Comparison of ENCODE assay signal across 8 cellular contexts in the genomic region with DNA sequence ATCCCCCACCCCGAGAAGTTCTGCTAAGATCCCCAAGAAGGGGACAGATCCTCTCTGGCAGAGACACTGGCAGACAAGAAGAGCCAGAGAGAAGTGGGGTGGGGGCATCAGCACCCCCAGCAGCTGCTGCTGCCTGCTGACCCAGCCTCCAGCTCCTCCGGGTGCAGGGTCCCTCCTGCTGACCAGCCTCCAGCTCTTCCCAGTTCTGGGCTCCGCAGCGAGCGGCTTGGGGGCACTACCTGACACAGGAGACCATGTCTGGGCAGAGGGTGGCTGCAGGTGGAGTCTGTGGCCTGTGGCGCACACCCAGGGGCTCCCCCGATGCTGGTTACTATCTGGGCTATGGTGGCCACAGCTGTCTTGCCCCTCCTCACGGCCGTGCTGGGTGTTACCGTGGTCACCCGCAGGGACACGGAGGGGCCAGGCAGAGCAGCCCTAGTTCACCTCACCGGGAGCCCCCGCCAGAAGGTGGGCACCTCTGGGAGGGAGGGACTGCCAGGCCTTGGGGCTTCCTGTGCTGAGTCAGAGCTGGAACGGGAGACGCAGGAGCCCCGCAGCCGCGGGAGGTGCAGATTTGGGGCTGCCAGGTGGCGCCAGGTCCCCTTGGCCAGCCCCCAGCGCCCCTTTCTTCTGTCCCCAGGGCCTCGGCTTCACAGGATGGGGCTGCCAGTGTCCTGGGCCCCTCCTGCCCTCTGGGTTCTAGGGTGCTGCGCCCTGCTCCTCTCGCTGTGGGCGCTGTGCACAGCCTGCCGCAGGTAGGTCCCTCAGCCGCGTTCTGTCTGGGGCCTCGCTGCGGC. TPM values are rescaled to one million over a fixed set of nuclear protein-coding genes. Genes with fewer than 3 reads are reported as not detected.
DNase-seq lines count a peak whose midpoint lies in the region; ATAC-seq and TF ChIP-seq lines count a peak whose summit lies in the region.

No MANE protein-coding gene starts in this region.

- in situ Hi-C loops in IMR-90 (cut with MboI; ENCODE audit: low sequenced_read_pairs): no loop called here

- H4K20me1 ChIP-seq in BLaER1 treated with 17β-estradiol and CSF1 and Interleukin-3, amounts not matched to agents 10 nM and 100 nM: peaks cover 39 to 88% (median 70%) of the 10 kb centered on the region in 11 experiments
- peaks cover 36% of the 10 kb centered on the region for H4K20me1 ChIP-seq in IMR-90 (ENCODE audit: insufficient read depth, low read length)

- peaks cover 54 to 90% (median 87%) of the 10 kb centered on the region in 10 experiments for H3K4me1 ChIP-seq in BLaER1 treated with 17β-estradiol and CSF1 and Interleukin-3, amounts not matched to agents 10 nM and 100 nM
- H3K4me1 ChIP-seq in IMR-90 (ENCODE audit: control insufficient read depth, insufficient read depth, low read length): peaks cover 10% of the 10 kb centered on the region

- peaks cover 8% of the 10 kb centered on the region for H3K9me1 ChIP-seq in IMR-90 (ENCODE audit: insufficient read depth, low read length)

- no peak overlapping the region for H2AK5ac ChIP-seq in IMR-90 (ENCODE audit: low read depth, low read length)

- DNase-seq in IMR-90 (no peak), activated T-helper 1 cell treated with Interleukin-2 at 50 U/mL for 16 hours (ENCODE audit: low read depth) (peak; percentile 52), memory B cell (ENCODE audit: low spot score in 2 of 2) (peak; percentile 38 to 54), SKM-1 (lab: John Stamatoyannopoulos, UW; ENCODE audit: unreplicated experiment) (no peak), CD1c-positive myeloid dendritic cell (ENCODE audit: extremely low spot score) (no peak)

- CTCF ChIA-PET in IMR-90 (lab: Yijun Ruan, JAX): no interaction called here

- H2BK120ac ChIP-seq in IMR-90 (ENCODE audit: low read depth, low read length): no peak overlapping the region

- H2BK5ac ChIP-seq in IMR-90 (ENCODE audit: low read depth, low read length, poor library complexity, severe bottlenecking): no peak overlapping the region

- H2BK15ac ChIP-seq in IMR-90 (ENCODE audit: low read depth, low read length): no peak overlapping the region

- no peak for TF ChIP-seq POLR2A in IMR-90 (IDR thresholded peaks at IDR 0.05; ENCODE audit: low read depth, low read length)

- dilution Hi-C loops in IMR-90 (cut with HindIII; ENCODE audit: low sequenced_read_pairs, unreplicated experiment): no loop called here

- H2AK9ac ChIP-seq in IMR-90 (replicated peaks; ENCODE audit: low read depth, low read length, poor library complexity): peak overlapping the region; percentile 72

- no peak overlapping the region for H3K23ac ChIP-seq in IMR-90 (ENCODE audit: low read depth, low read length)

- no peak overlapping the region for H4K91ac ChIP-seq in IMR-90 (ENCODE audit: insufficient read depth, low read depth, low read length)

- intact Hi-C loops in IMR-90 (cut with micrococcal nuclease): no loop called here

- no peaks in the 10 kb centered on the region for H3K27me3 Mint-ChIP-seq in memory B cell

- peak overlapping the region; percentile 86 for H3K4me3 Mint-ChIP-seq in memory B cell

- no peaks in the 10 kb centered on the region for H3K9me3 Mint-ChIP-seq in memory B cell

- peaks cover 13 to 32% of the 10 kb centered on the region in 2 experiments; a peak in 3 of 4 replicates for H3K79me1 ChIP-seq in IMR-90 (ENCODE audit: low read depth in 1 of 2, low read length in 2 of 2)

- peak overlapping the region in 9 of 10 experiments; percentile 26 to 74 (median 52); a peak in 15 of 20 replicates for H3K4me3 ChIP-seq in BLaER1 treated with 17β-estradiol and CSF1 and Interleukin-3, amounts not matched to agents 10 nM and 100 nM
- no peak overlapping the region for H3K4me3 ChIP-seq in IMR-90 (ENCODE audit: insufficient read depth, low read depth, low read length)

- H3K9ac ChIP-seq in BLaER1 treated with 17β-estradiol and CSF1 and Interleukin-3, amounts not matched to agents 10 nM and 100 nM: peak overlapping the region in 9 of 11 experiments; percentile 21 to 90 (median 54); a peak in 15 of 22 replicates
- H3K9ac ChIP-seq in IMR-90 (ENCODE audit: low read depth, low read length): no peak overlapping the region

- H2BK20ac ChIP-seq in IMR-90 (ENCODE audit: low read depth, low read length): no peak overlapping the region

- POLR2A ChIA-PET in IMR-90 (lab: Charles Lee; ENCODE audit: unreplicated experiment): no interaction called here

- ATAC-seq in IMR-90 (ENCODE audit: low read depth) (no peak), memory B cell (ENCODE audit: low read depth) (peak; percentile 46), GM21786 (IDR thresholded peaks at IDR 0.05; ENCODE audit: unreplicated experiment) (no peak), GM18498 (IDR thresholded peaks at IDR 0.05; ENCODE audit: unreplicated experiment) (no peak)

- H3K27ac ChIP-seq in BLaER1 treated with 17β-estradiol and CSF1 and Interleukin-3, amounts not matched to agents 10 nM and 100 nM: peak overlapping the region in 7 of 11 experiments; percentile 7 to 79 (median 74); a peak in 13 of 22 replicates
- no peak overlapping the region for H3K27ac ChIP-seq in IMR-90 (ENCODE audit: insufficient read depth, low read length)

- peaks cover 29 to 45% (median 36%) of the 10 kb centered on the region in 11 experiments for H3K36me3 ChIP-seq in BLaER1 treated with 17β-estradiol and CSF1 and Interleukin-3, amounts not matched to agents 10 nM and 100 nM
- peaks cover 39% of the 10 kb centered on the region for H3K36me3 ChIP-seq in IMR-90 (ENCODE audit: control insufficient read depth, insufficient read depth, low read length)

- no peak overlapping the region for H3K56ac ChIP-seq in IMR-90 (ENCODE audit: extremely low read depth, insufficient read depth, low read length)

- H3K4me1 Mint-ChIP-seq in memory B cell: peaks cover 10% of the 10 kb centered on the region

- peak overlapping the region; percentile 95 to 100 (median 99) for H3K4me2 ChIP-seq in BLaER1 treated with 17β-estradiol and CSF1 and Interleukin-3, amounts not matched to agents 10 nM and 100 nM
- H3K4me2 ChIP-seq in IMR-90 (ENCODE audit: low read depth, low read length): no peak overlapping the region

- no peak overlapping the region for H4K8ac ChIP-seq in IMR-90 (ENCODE audit: low read depth in 2 of 2, low read length in 2 of 2)

- no peak overlapping the region for H4K5ac ChIP-seq in IMR-90 (ENCODE audit: low read depth, low read length)

- peaks cover 0 to 27% (median 0%) of the 10 kb centered on the region in 11 experiments; a peak in 7 of 22 replicates for H3K27me3 ChIP-seq in BLaER1 treated with 17β-estradiol and CSF1 and Interleukin-3, amounts not matched to agents 10 nM and 100 nM
- no peaks in the 10 kb centered on the region for H3K27me3 ChIP-seq in IMR-90 (ENCODE audit: control insufficient read depth, insufficient read depth, low read length)

- no peak for TF ChIP-seq RAD21 in IMR-90 (IDR thresholded peaks at IDR 0.05; ENCODE audit: low read length)

- peak overlapping the region; percentile 58 for H2AFZ ChIP-seq in IMR-90 (replicated peaks; ENCODE audit: low read length, poor library complexity)

- H3K9me3 ChIP-seq in BLaER1 treated with 17β-estradiol and CSF1 and Interleukin-3, amounts not matched to agents 10 nM and 100 nM (replicated peaks in 1 of 11): no peaks in the 10 kb centered on the region
- H3K9me3 ChIP-seq in IMR-90 (ENCODE audit: control insufficient read depth, insufficient read depth, low read length): no peaks in the 10 kb centered on the region

- WGBS in IMR-90 (ENCODE audit: extremely low coverage in 2 of 2, insufficient read length in 1 of 2), 2 experiments: 65% methylated on average over 18 of the region's 30 CpGs; no CpG with 5 or more reads in 1 of the 2 experiments

- H3K36me3 Mint-ChIP-seq in memory B cell: peaks cover 9% of the 10 kb centered on the region

- no peak overlapping the region for H3K14ac ChIP-seq in IMR-90 (replicated peaks; ENCODE audit: low read depth, low read length)

- peak overlapping the region; percentile 13 for H3K27ac Mint-ChIP-seq in memory B cell

- no TSS peak for BruUV-seq in IMR-90 (replicated peaks; lab: Mats Ljungman, UMichigan)

- H3K4ac ChIP-seq in IMR-90 (ENCODE audit: low read depth, low read length): no peak overlapping the region

- TF ChIP-seq CTCF in IMR-90 (conservative IDR thresholded peaks at IDR 0.05; ENCODE audit: low read depth, low read length): no peak

- H3K18ac ChIP-seq in IMR-90 (ENCODE audit: low read depth, low read length): no peak overlapping the region

TF ChIP-seq in IMR-90, 13 proteins besides CTCF, POLR2A, EP300 and RAD21 (continues in another document):
- TF ChIP-seq FOS (IDR thresholded peaks at IDR 0.05; ENCODE audit: low read depth, low read length): no peak
- no peak for TF ChIP-seq RCOR1 (IDR thresholded peaks at IDR 0.05; ENCODE audit: insufficient replicate concordance, low read length)
- TF ChIP-seq SMC3 (IDR thresholded peaks at IDR 0.05; ENCODE audit: low read depth, low read length): no peak
- TF ChIP-seq CHD1 (IDR thresholded peaks at IDR 0.05; ENCODE audit: low read depth, low read length): no peak
- TF ChIP-seq NFE2L2 (IDR thresholded peaks at IDR 0.05; ENCODE audit: low read depth, low read length): no peak
- TF ChIP-seq MAZ (IDR thresholded peaks at IDR 0.05; ENCODE audit: borderline replicate concordance, low read depth, low read length): no peak
- TF ChIP-seq MXI1 (IDR thresholded peaks at IDR 0.05; ENCODE audit: borderline replicate concordance, low read depth, low read length): no peak

RNA-seq across cellular contexts. Expression of a gene that starts 0.6 kb away (rescaled TPM):
- total RNA-seq in IMR-90 (2012; rRNA removed): 0.28 and 0.36 TPM in 2 replicates
- polyA plus RNA-seq in IMR-90 (2012; rRNA removed): 7.8 and 11.9 TPM in 2 replicates
- 3.9 and 6.3 TPM in 2 replicates for polyA plus RNA-seq in IMR-90 (2012; cell fraction: cytosol; rRNA removed)
- polyA plus RNA-seq in IMR-90 (2012; cell fraction: nucleus; rRNA removed; ENCODE audit: low replicate concordance): 79.5 and 363 TPM in 2 replicates

RNA-seq across cellular contexts. Expression of a gene that starts 2.5 kb away (rescaled TPM):
- total RNA-seq in IMR-90 (2012; rRNA removed): 5.0 and 8.1 TPM in 2 replicates
- 50.3 and 71.4 TPM in 2 replicates for polyA plus RNA-seq in IMR-90 (2012; rRNA removed)
- polyA plus RNA-seq in IMR-90 (2012; cell fraction: cytosol; rRNA removed): 56.6 and 65.4 TPM in 2 replicates
- polyA plus RNA-seq in IMR-90 (2012; cell fraction: nucleus; rRNA removed; ENCODE audit: low replicate concordance): 199 and 567 TPM in 2 replicates

RNA-seq across cellular contexts. Expression of a gene that starts 29.3 kb away (rescaled TPM):
- 13.4 and 15.6 TPM in 2 replicates for total RNA-seq in IMR-90 (2012; rRNA removed)
- polyA plus RNA-seq in IMR-90 (2012; rRNA removed): 20.2 and 21.1 TPM in 2 replicates
- polyA plus RNA-seq in IMR-90 (2012; cell fraction: cytosol; rRNA removed): 18.9 and 24.7 TPM in 2 replicates
- 80.8 and 206 TPM in 2 replicates for polyA plus RNA-seq in IMR-90 (2012; cell fraction: nucleus; rRNA removed; ENCODE audit: low replicate concordance)

RNA-seq across cellular contexts. Expression of a gene that starts 29.3 kb away (rescaled TPM):
- 25.3 and 29.2 TPM in 2 replicates for total RNA-seq in IMR-90 (2012; rRNA removed)
- 36.3 and 36.6 TPM in 2 replicates for polyA plus RNA-seq in IMR-90 (2012; rRNA removed)
- 36.7 and 61.6 TPM in 2 replicates for polyA plus RNA-seq in IMR-90 (2012; cell fraction: cytosol; rRNA removed)
- 102 and 139 TPM in 2 replicates for polyA plus RNA-seq in IMR-90 (2012; cell fraction: nucleus; rRNA removed; ENCODE audit: low replicate concordance)

RNA-seq across cellular contexts. Expression of a gene that starts 40.6 kb away (rescaled TPM):
- 1.1 and 1.3 TPM in 2 replicates for total RNA-seq in IMR-90 (2012; rRNA removed)
- polyA plus RNA-seq in IMR-90 (2012; rRNA removed): 11.0 and 12.0 TPM in 2 replicates
- polyA plus RNA-seq in IMR-90 (2012; cell fraction: cytosol; rRNA removed): 3.7 and 18.0 TPM in 2 replicates
- 22.6 and 133 TPM in 2 replicates for polyA plus RNA-seq in IMR-90 (2012; cell fraction: nucleus; rRNA removed; ENCODE audit: low replicate concordance)

Comparison
In these comparisons a context has a peak if more than half of its experiments do, and no peak if none do; other contexts are left out.
1. DNase-seq: peak in activated T-helper 1 cell treated with Interleukin-2 at 50 U/mL for 16 hours (single experiment) and memory B cell (2 of 2); none in IMR-90 (single experiment), SKM-1 (single experiment) and CD1c-positive myeloid dendritic cell (single experiment).